Comparison of ENCODE assay signal across 22 cellular contexts in the genomic region with DNA sequence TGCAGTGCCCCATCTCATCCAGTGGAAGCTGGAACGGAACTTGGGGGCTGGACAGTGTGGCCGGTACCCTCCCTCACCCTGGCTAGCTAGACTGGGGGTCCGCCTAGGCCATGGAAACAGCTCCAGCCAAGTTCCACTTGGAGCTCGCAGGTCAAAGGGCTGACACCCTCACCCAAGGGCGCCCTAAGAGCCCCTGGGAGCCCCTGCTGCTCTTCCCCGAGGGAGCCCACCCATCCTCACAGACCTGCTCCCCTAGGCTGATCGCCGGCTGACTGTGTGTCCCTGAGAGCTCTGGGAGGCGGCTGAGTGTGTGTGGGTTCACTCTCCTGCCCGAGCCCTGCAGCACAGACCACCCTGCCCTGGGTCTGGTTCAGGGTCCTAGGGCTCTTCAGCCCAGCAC.
DNase-seq lines count a peak whose midpoint lies in the region; ATAC-seq, FAIRE-seq and TF ChIP-seq lines count a peak whose summit lies in the region.
"Had no signal": no experiment of that assay in that cellular context is flagged by ENCODE, and none has a peak within 500 bp of the region (broad histone marks: within the 10 kb centered on the region; RNA-seq: fewer than 3 reads in every experiment).

No MANE protein-coding gene starts in this region.

- H3K9ac ChIP-seq in kidney (ENCODE audit: low read length in 2 of 2): no peak overlapping the region
- no peak overlapping the region for H3K9ac ChIP-seq in rectal smooth muscle tissue (ENCODE audit: low read length)
- H3K9ac ChIP-seq in neural progenitor cell: no peak overlapping the region

- TF ChIP-seq CTCF in kidney (IDR thresholded peaks at IDR 0.05; ENCODE audit: borderline replicate concordance, extremely low read depth, insufficient read depth) (no peak), upper lobe of left lung (IDR thresholded peaks at IDR 0.05) (no peak), neural progenitor cell (IDR thresholded peaks at IDR 0.05) (no peak)

- H3K27ac Mint-ChIP-seq in activated CD8-positive, alpha-beta memory T cell treated with anti-CD3 and anti-CD28 coated beads, Interleukin-2, amount 10 ng/mL, durations not matched to agents 7 days and 5 days: no peak overlapping the region
- H3K27ac Mint-ChIP-seq in neural progenitor cell: no peak overlapping the region
- H3K27ac Mint-ChIP-seq in CD8-positive, alpha-beta memory T cell: no peak overlapping the region
- H3K27ac Mint-ChIP-seq: activated B cell treated with CpG ODN at 0.5 μM for 24 hours; activated CD8-positive, alpha-beta T cell treated with anti-CD3 and anti-CD28 coated beads for 36 hours; activated naive CD4-positive, alpha-beta T cell treated with anti-CD3 and anti-CD28 coated beads, Interleukin-2, amount 10 ng/mL, durations not matched to agents 7 days and 5 days; activated T-cell treated with anti-CD3 and anti-CD28 coated beads, Interleukin-2, amount 50 U/mL, for 72 hours; immature natural killer cell had no signal

- DNase-seq in activated CD8-positive, alpha-beta memory T cell treated with anti-CD3 and anti-CD28 coated beads, Interleukin-2, amount 50 U/mL, for 48 hours: peak; percentile 40
- DNase-seq in activated CD8-positive, alpha-beta memory T cell treated with anti-CD3 and anti-CD28 coated beads, Interleukin-2, amount 10 ng/mL, durations not matched to agents 7 days and 5 days: no peak
- peak; percentile 75 for DNase-seq in kidney
- DNase-seq in upper lobe of left lung: peak in 1 of 2 donors; percentile 33
- DNase-seq in neural progenitor cell (ENCODE audit: low spot score): no peak
- DNase-seq in CD8-positive, alpha-beta memory T cell: no peak
- DNase-seq in DMS 273 treated with DMSO at 0.1 percent for 48 hours (lab: John Stamatoyannopoulos, UW): no peak
- DNase-seq: activated B cell treated with CpG ODN at 0.5 μM for 24 hours; activated CD8-positive, alpha-beta T cell treated with anti-CD3 and anti-CD28 coated beads for 36 hours; activated naive CD4-positive, alpha-beta T cell treated with anti-CD3 and anti-CD28 coated beads, Interleukin-2, amount 10 ng/mL, durations not matched to agents 7 days and 5 days; activated T-cell treated with anti-CD3 and anti-CD28 coated beads, Interleukin-2, amount 50 U/mL, for 72 hours; HCEC 1CT; immature natural killer cell; mammary epithelial cell; NCI-H1417 treated with DMSO at 0.1 percent for 48 hours; NCI-H524 treated with DMSO at 0.1 percent for 48 hours; occipital lobe; stimulated activated CD4-positive, alpha-beta T cell treated with anti-CD3 and anti-CD28 coated beads, Interleukin-2, amount 100 ng/mL, for 24 hours; stimulated activated naive CD4-positive, alpha-beta T cell treated with Interleukin-2 at 50 U/mL for 16 hours; T1000 had no signal

- CTCF ChIA-PET in activated CD8-positive, alpha-beta memory T cell treated with anti-CD3 and anti-CD28 coated beads, Interleukin-2, amount 10 ng/mL, durations not matched to agents 7 days and 5 days (lab: Charles Lee): interaction anchor here (0.6 kb wide), 1 partner anchor 38 kb away, joined by 3 read pairs; no protein-coding TSS in a partner anchor
- CTCF ChIA-PET in CD8-positive, alpha-beta memory T cell (lab: Charles Lee): no interaction called here

- 81 to 87% methylated on average over 3 to 10 of the region's 10 CpGs for WGBS in upper lobe of left lung, 2 donors

- H3K36me3 ChIP-seq in kidney (ENCODE audit: control insufficient read depth in 1 of 2, insufficient read depth in 2 of 2, low read length in 2 of 2) (no peaks in the 10 kb centered on the region), rectal smooth muscle tissue (ENCODE audit: control insufficient read depth, insufficient read depth, low read length) (no peaks in the 10 kb centered on the region), upper lobe of left lung (no peaks in the 10 kb centered on the region), neural progenitor cell (no peaks in the 10 kb centered on the region)
- H3K36me3 ChIP-seq in CD8-positive, alpha-beta memory T cell (ENCODE audit: insufficient read depth, low read length): no peaks in the 10 kb centered on the region
- H3K36me3 ChIP-seq: BE2C had no signal

- no peak overlapping the region for H3K4me3 Mint-ChIP-seq in activated CD8-positive, alpha-beta memory T cell treated with anti-CD3 and anti-CD28 coated beads, Interleukin-2, amount 10 ng/mL, durations not matched to agents 7 days and 5 days
- no peak overlapping the region for H3K4me3 Mint-ChIP-seq in neural progenitor cell
- no peak overlapping the region for H3K4me3 Mint-ChIP-seq in CD8-positive, alpha-beta memory T cell
- H3K4me3 Mint-ChIP-seq: activated B cell treated with CpG ODN at 0.5 μM for 24 hours; activated CD8-positive, alpha-beta T cell treated with anti-CD3 and anti-CD28 coated beads for 36 hours; activated naive CD4-positive, alpha-beta T cell treated with anti-CD3 and anti-CD28 coated beads, Interleukin-2, amount 10 ng/mL, durations not matched to agents 7 days and 5 days; activated T-cell treated with anti-CD3 and anti-CD28 coated beads, Interleukin-2, amount 50 U/mL, for 72 hours; immature natural killer cell had no signal

- peaks cover 7% of the 10 kb centered on the region for H3K9me3 Mint-ChIP-seq in activated CD8-positive, alpha-beta memory T cell treated with anti-CD3 and anti-CD28 coated beads, Interleukin-2, amount 10 ng/mL, durations not matched to agents 7 days and 5 days (ENCODE audit: low read depth)
- peaks cover 19% of the 10 kb centered on the region for H3K9me3 Mint-ChIP-seq in neural progenitor cell
- peaks cover 11 to 18% (median 14%) of the 10 kb centered on the region in 5 donors for H3K9me3 Mint-ChIP-seq in CD8-positive, alpha-beta memory T cell

- no peak overlapping the region for H2AFZ ChIP-seq in neural progenitor cell (replicated peaks)

- no peak overlapping the region for H3K27ac ChIP-seq in kidney (ENCODE audit: low read depth in 2 of 2, low read length in 2 of 2)
- peak overlapping the region; percentile 75 for H3K27ac ChIP-seq in rectal smooth muscle tissue (ENCODE audit: low read depth, low read length)
- H3K27ac ChIP-seq in upper lobe of left lung: peak overlapping the region in 3 of 4 donors; percentile 59 to 76 (median 67)
- no peak overlapping the region for H3K27ac ChIP-seq in neural progenitor cell
- H3K27ac ChIP-seq in CD8-positive, alpha-beta memory T cell (ENCODE audit: low read depth, low read length): no peak overlapping the region

- no peaks in the 10 kb centered on the region for H3K27me3 Mint-ChIP-seq in activated CD8-positive, alpha-beta memory T cell treated with anti-CD3 and anti-CD28 coated beads, Interleukin-2, amount 10 ng/mL, durations not matched to agents 7 days and 5 days
- H3K27me3 Mint-ChIP-seq in neural progenitor cell (ENCODE audit: insufficient read depth, low read depth): peaks cover 15% of the 10 kb centered on the region
- peaks cover 3 to 8% of the 10 kb centered on the region in 2 donors for H3K27me3 Mint-ChIP-seq in CD8-positive, alpha-beta memory T cell
- H3K27me3 Mint-ChIP-seq: activated B cell treated with CpG ODN at 0.5 μM for 24 hours; activated CD8-positive, alpha-beta T cell treated with anti-CD3 and anti-CD28 coated beads for 36 hours had no signal

- no peaks in the 10 kb centered on the region for H3F3A ChIP-seq in neural progenitor cell (ENCODE audit: low read depth)

- no peak for TF ChIP-seq EP300 in upper lobe of left lung (IDR thresholded peaks at IDR 0.05)

- ATAC-seq in activated CD8-positive, alpha-beta memory T cell treated with anti-CD3 and anti-CD28 coated beads, Interleukin-2, amount 10 ng/mL, durations not matched to agents 7 days and 5 days: no peak
- ATAC-seq in upper lobe of left lung (ENCODE audit: low FRiP score in 2 of 2): no peak
- ATAC-seq: activated CD8-positive, alpha-beta T cell treated with anti-CD3 and anti-CD28 coated beads for 36 hours; activated T-cell treated with anti-CD3 and anti-CD28 coated beads, Interleukin-2, amount 50 U/mL, for 72 hours had no signal

- intact Hi-C loops in kidney (cut with DNase I): no loop called here

- FAIRE-seq in kidney (lab: Jason Lieb, UNC): no peak

- H3K4me3 ChIP-seq in kidney (ENCODE audit: low read length in 2 of 2) (no peak overlapping the region), rectal smooth muscle tissue (ENCODE audit: low read length) (no peak overlapping the region), upper lobe of left lung (no peak overlapping the region), neural progenitor cell (no peak overlapping the region)
- no peak overlapping the region for H3K4me3 ChIP-seq in CD8-positive, alpha-beta memory T cell (ENCODE audit: low read length)

- H3K9me3 ChIP-seq in kidney (ENCODE audit: control insufficient read depth in 1 of 2, low read length in 2 of 2): no peaks in the 10 kb centered on the region
- H3K9me3 ChIP-seq in upper lobe of left lung: peaks cover 0 to 10% (median 4%) of the 10 kb centered on the region in 4 donors
- H3K9me3 ChIP-seq in neural progenitor cell (ENCODE audit: low read depth): no peaks in the 10 kb centered on the region
- H3K9me3 ChIP-seq in CD8-positive, alpha-beta memory T cell (ENCODE audit: low read length): no peaks in the 10 kb centered on the region
- H3K9me3 ChIP-seq: BE2C had no signal

- H3K36me3 Mint-ChIP-seq in activated CD8-positive, alpha-beta memory T cell treated with anti-CD3 and anti-CD28 coated beads, Interleukin-2, amount 10 ng/mL, durations not matched to agents 7 days and 5 days: no peaks in the 10 kb centered on the region
- H3K36me3 Mint-ChIP-seq in neural progenitor cell: peaks cover 3% of the 10 kb centered on the region
- peaks cover 0 to 1% (median 0%) of the 10 kb centered on the region in 3 donors for H3K36me3 Mint-ChIP-seq in CD8-positive, alpha-beta memory T cell
- H3K36me3 Mint-ChIP-seq: activated naive CD4-positive, alpha-beta T cell treated with anti-CD3 and anti-CD28 coated beads, Interleukin-2, amount 10 ng/mL, durations not matched to agents 7 days and 5 days; immature natural killer cell had no signal

- no peaks in the 10 kb centered on the region for H3K79me2 ChIP-seq in neural progenitor cell (ENCODE audit: low read depth)

- no peaks in the 10 kb centered on the region for H3K27me3 ChIP-seq in rectal smooth muscle tissue (ENCODE audit: control insufficient read depth, insufficient read depth, low read length)
- H3K27me3 ChIP-seq in upper lobe of left lung: no peaks in the 10 kb centered on the region
- H3K27me3 ChIP-seq in neural progenitor cell: no peaks in the 10 kb centered on the region
- no peaks in the 10 kb centered on the region for H3K27me3 ChIP-seq in CD8-positive, alpha-beta memory T cell (ENCODE audit: insufficient read depth, low read length, poor library complexity, severe bottlenecking)
- H3K27me3 ChIP-seq: BE2C had no signal

- no peak overlapping the region for H3K4me2 ChIP-seq in neural progenitor cell

- H3K4me1 ChIP-seq in kidney (ENCODE audit: control insufficient read depth in 1 of 2, insufficient read depth in 1 of 2, low read depth in 1 of 2, low read length in 2 of 2): peaks cover 0 to 5% of the 10 kb centered on the region in 2 donors
- peaks cover 13% of the 10 kb centered on the region for H3K4me1 ChIP-seq in rectal smooth muscle tissue (ENCODE audit: control insufficient read depth, insufficient read depth, low read length)
- H3K4me1 ChIP-seq in upper lobe of left lung: peaks cover 0 to 5% (median 2%) of the 10 kb centered on the region in 4 donors
- H3K4me1 ChIP-seq in neural progenitor cell: peaks cover 6% of the 10 kb centered on the region
- no peaks in the 10 kb centered on the region for H3K4me1 ChIP-seq in CD8-positive, alpha-beta memory T cell (ENCODE audit: insufficient read depth, low read length)

- POLR2A ChIA-PET in CD8-positive, alpha-beta memory T cell (lab: Charles Lee): no interaction called here

- no peaks in the 10 kb centered on the region for H3K4me1 Mint-ChIP-seq in activated CD8-positive, alpha-beta memory T cell treated with anti-CD3 and anti-CD28 coated beads, Interleukin-2, amount 10 ng/mL, durations not matched to agents 7 days and 5 days
- H3K4me1 Mint-ChIP-seq in neural progenitor cell: peaks cover 18% of the 10 kb centered on the region
- no peaks in the 10 kb centered on the region for H3K4me1 Mint-ChIP-seq in CD8-positive, alpha-beta memory T cell
- H3K4me1 Mint-ChIP-seq: activated B cell treated with CpG ODN at 0.5 μM for 24 hours; activated naive CD4-positive, alpha-beta T cell treated with anti-CD3 and anti-CD28 coated beads, Interleukin-2, amount 10 ng/mL, durations not matched to agents 7 days and 5 days; immature natural killer cell had no signal

- H4K20me1 ChIP-seq in neural progenitor cell (ENCODE audit: low read depth): no peaks in the 10 kb centered on the region

- TF ChIP-seq POLR2A in upper lobe of left lung (IDR thresholded peaks at IDR 0.05): no peak

Comparison
In these comparisons a context has a peak if more than half of its experiments do, and no peak if none do; other contexts are left out.
1. DNase-seq: peak in activated CD8-positive, alpha-beta memory T cell treated with anti-CD3 and anti-CD28 coated beads, Interleukin-2, amount 50 U/mL, for 48 hours (single experiment) and kidney (single experiment); none in activated CD8-positive, alpha-beta memory T cell treated with anti-CD3 and anti-CD28 coated beads, Interleukin-2, amount 10 ng/mL, durations not matched to agents 7 days and 5 days (single experiment), neural progenitor cell (single experiment), CD8-positive, alpha-beta memory T cell (0 of 5) and DMS 273 treated with DMSO at 0.1 percent for 48 hours (single experiment).
2. H3K27ac ChIP-seq: peak in rectal smooth muscle tissue (single experiment) and upper lobe of left lung (3 of 4); none in kidney (0 of 2), neural progenitor cell (single experiment) and CD8-positive, alpha-beta memory T cell (single experiment).